Comparison of ENCODE assay signal across 1 cellular context in the genomic region with DNA sequence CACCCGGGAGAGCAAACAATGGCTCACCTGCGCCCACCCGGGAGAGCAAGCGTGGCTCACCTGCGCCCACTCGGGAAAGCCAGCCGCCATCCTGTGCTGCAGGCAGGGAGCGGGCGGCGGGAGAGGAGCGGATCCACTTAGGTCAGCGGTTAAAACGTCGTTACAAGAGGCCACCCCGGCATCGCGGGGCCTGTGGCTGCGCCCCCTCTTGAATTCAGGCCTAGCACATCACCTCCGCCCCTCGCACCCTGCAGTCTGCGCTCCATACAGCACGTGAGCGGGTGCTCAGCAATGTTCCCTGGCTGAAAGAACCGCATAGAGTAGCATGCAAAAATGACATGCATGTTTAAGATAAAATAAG.
TF ChIP-seq lines count a peak whose summit lies in the region.

No MANE protein-coding gene starts in this region.

TF ChIP-seq in H1, 55 proteins besides CTCF, POLR2A, EP300 and RAD21 (continued from another document):
- TF ChIP-seq CTBP2 (IDR thresholded peaks at IDR 0.05; ENCODE audit: borderline replicate concordance, insufficient read depth, insufficient read length, low read length) (no peak), CHD1 (IDR thresholded peaks at IDR 0.05; ENCODE audit: low read depth, low read length) (no peak), GABPA (IDR thresholded peaks at IDR 0.05; ENCODE audit: borderline replicate concordance, insufficient read depth, low read length) (no peak), SUZ12 (IDR thresholded peaks at IDR 0.05; ENCODE audit: low read length) (no peak), JUN (IDR thresholded peaks at IDR 0.05; ENCODE audit: low read depth, low read length) (no peak)
